9 cellular contexts compared by ENCODE assay signal in the genomic region with DNA sequence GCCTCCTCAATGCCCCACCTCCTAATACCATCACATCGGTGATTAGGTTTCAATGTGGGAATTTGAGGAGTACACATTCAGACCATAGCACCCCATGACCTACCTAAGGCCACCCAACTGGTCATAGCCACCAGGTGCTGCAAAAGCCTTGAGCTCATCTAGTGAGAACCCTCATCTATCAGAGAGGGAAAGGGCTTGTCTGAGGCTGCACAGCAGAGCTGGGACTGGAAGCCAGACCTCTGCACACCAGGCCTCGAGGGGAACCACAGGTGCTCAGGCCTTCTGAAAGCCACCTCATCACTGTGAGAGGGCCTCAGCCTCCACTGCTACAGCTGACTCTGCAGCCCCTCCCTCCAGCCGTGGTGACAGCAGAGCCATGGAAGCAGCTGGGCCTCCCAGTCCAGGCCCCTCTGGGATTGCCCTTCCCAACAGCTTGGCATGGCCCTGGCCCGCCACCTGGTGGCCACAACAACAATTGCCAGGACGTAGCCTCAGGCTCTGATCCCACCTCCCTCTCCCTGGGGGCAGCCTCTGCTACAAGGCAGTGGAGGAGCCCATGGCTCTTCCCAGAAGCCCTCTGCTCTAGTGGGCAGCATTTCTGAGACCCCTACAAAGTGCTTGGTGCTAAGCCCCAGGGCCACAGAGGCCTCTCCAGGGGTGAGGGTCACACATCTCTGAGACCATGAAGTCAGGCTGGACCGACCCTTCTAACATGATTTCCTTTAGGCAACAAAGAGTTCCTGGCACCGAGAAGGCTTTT. TPM values are rescaled to one million over a fixed set of nuclear protein-coding genes. Genes with fewer than 3 reads are reported as not detected.
A peak's percentile ranks its signal among the peaks of the same experiment; 100 is the strongest.
DNase-seq lines count a peak whose midpoint lies in the region; ATAC-seq and TF ChIP-seq lines count a peak whose summit lies in the region.
"Had no signal": no experiment of that assay in that cellular context is flagged by ENCODE, and none has a peak within 500 bp of the region (broad histone marks: within the 10 kb centered on the region; RNA-seq: fewer than 3 reads in every experiment).

No MANE protein-coding gene starts in this region.

- no peak overlapping the region for H3K27ac Mint-ChIP-seq in natural killer cell treated with Interleukin-12 subunit alpha and Interleukin-12 subunit beta and Interleukin-15 and Interleukin-18, amount 100 ng/mL, for 72 hours
- H3K27ac Mint-ChIP-seq: activated naive CD4-positive, alpha-beta T cell treated with anti-CD3 and anti-CD28 coated beads, Interleukin-2, amount 50 U/mL, for 24 hours had no signal

- TF ChIP-seq CTCF in DOHH2 (IDR thresholded peaks at IDR 0.05; ENCODE audit: low read depth, low read length, poor library complexity, severe bottlenecking): peak; percentile 93

- no peaks in the 10 kb centered on the region for H3F3A ChIP-seq in DOHH2 (ENCODE audit: control insufficient read depth, insufficient read depth)

- DNase-seq in HT-29 (ENCODE audit: low spot score): peak; percentile 76
- peak; percentile 92 for DNase-seq in NT2/D1 (ENCODE audit: low read depth, low spot score)
- DNase-seq in activated T-cell treated with anti-CD3 and anti-CD28 coated beads for 4 hours: peak; percentile 48
- peak; percentile 76 for DNase-seq in natural killer cell treated with Interleukin-12 subunit alpha and Interleukin-12 subunit beta and Interleukin-15 and Interleukin-18, amount 100 ng/mL, for 72 hours (ENCODE audit: low spot score)
- peak; percentile 68 for DNase-seq in stimulated activated naive CD8-positive, alpha-beta T cell treated with anti-CD3 and anti-CD28 coated beads, Interleukin-15, Interleukin-2, amounts not matched to agents 100 U/mL and 50 U/mL, for 24 hours

- no peak overlapping the region for H3K4me3 Mint-ChIP-seq in natural killer cell treated with Interleukin-12 subunit alpha and Interleukin-12 subunit beta and Interleukin-15 and Interleukin-18, amount 100 ng/mL, for 72 hours
- H3K4me3 Mint-ChIP-seq: activated naive CD4-positive, alpha-beta T cell treated with anti-CD3 and anti-CD28 coated beads, Interleukin-2, amount 50 U/mL, for 24 hours had no signal

- H3K36me3 ChIP-seq in DOHH2 (ENCODE audit: control insufficient read depth, low read length) (no peaks in the 10 kb centered on the region), NT2/D1 (ENCODE audit: insufficient read depth, insufficient read length, low read length) (no peaks in the 10 kb centered on the region)

- H4K20me1 ChIP-seq in DOHH2 (ENCODE audit: control insufficient read depth, insufficient read depth, low read depth, low read length): 0 out of 2 replicates have a peak, but pooled peaks cover 3% of the 10 kb centered on the region

- H3K9me2 ChIP-seq in DOHH2 (replicated peaks; ENCODE audit: control insufficient read depth, low read length): no peaks in the 10 kb centered on the region

- H3K79me2 ChIP-seq in DOHH2 (ENCODE audit: control insufficient read depth, low read length): no peaks in the 10 kb centered on the region

- H3K4me2 ChIP-seq in DOHH2 (ENCODE audit: low read length): no peak overlapping the region

- H3K36me3 Mint-ChIP-seq in natural killer cell treated with Interleukin-12 subunit alpha and Interleukin-12 subunit beta and Interleukin-15 and Interleukin-18, amount 100 ng/mL, for 72 hours: no peaks in the 10 kb centered on the region
- H3K36me3 Mint-ChIP-seq: activated naive CD4-positive, alpha-beta T cell treated with anti-CD3 and anti-CD28 coated beads, Interleukin-2, amount 50 U/mL, for 24 hours had no signal

- H3K4me3 ChIP-seq in DOHH2 (ENCODE audit: low read length): no peak overlapping the region
- no peak overlapping the region for H3K4me3 ChIP-seq in NT2/D1 (ENCODE audit: insufficient read length, low read depth)

- H3K27me3 ChIP-seq in DOHH2 (ENCODE audit: control insufficient read depth, low read length) (peaks cover 9% of the 10 kb centered on the region; the same call in 1 of the 2 replicates), NT2/D1 (ENCODE audit: insufficient read depth, insufficient read length) (peaks cover 27% of the 10 kb centered on the region)

- H3K9ac ChIP-seq in NT2/D1 (ENCODE audit: insufficient read length, low read depth): no peak overlapping the region

- no peaks in the 10 kb centered on the region for H3K9me3 ChIP-seq in DOHH2 (ENCODE audit: control insufficient read depth, insufficient read depth, low read length)
- H3K9me3 ChIP-seq in NT2/D1 (ENCODE audit: insufficient read depth, low read length): no peaks in the 10 kb centered on the region

- H3K9me3 Mint-ChIP-seq in natural killer cell treated with Interleukin-12 subunit alpha and Interleukin-12 subunit beta and Interleukin-15 and Interleukin-18, amount 100 ng/mL, for 72 hours: no peaks in the 10 kb centered on the region
- H3K9me3 Mint-ChIP-seq: activated naive CD4-positive, alpha-beta T cell treated with anti-CD3 and anti-CD28 coated beads, Interleukin-2, amount 50 U/mL, for 24 hours had no signal

- peaks cover 15% of the 10 kb centered on the region for H3K4me1 ChIP-seq in DOHH2 (ENCODE audit: control insufficient read depth, low read length)
- H3K4me1 ChIP-seq in NT2/D1 (ENCODE audit: insufficient read depth, insufficient read length): peaks cover 16% of the 10 kb centered on the region

- peaks cover 17 to 23% of the 10 kb centered on the region in 2 donors for H3K4me1 Mint-ChIP-seq in natural killer cell treated with Interleukin-12 subunit alpha and Interleukin-12 subunit beta and Interleukin-15 and Interleukin-18, amount 100 ng/mL, for 72 hours (ENCODE audit: low read depth in 2 of 2)

- H3K27ac ChIP-seq in DOHH2 (ENCODE audit: low read depth, low read length): no peak overlapping the region

- peak; percentile 54 for ATAC-seq in esophagus mucosa
- peak in 1 of 2 donors; percentile 56 for ATAC-seq in natural killer cell treated with Interleukin-12 subunit alpha and Interleukin-12 subunit beta and Interleukin-15 and Interleukin-18, amount 100 ng/mL, for 72 hours
- ATAC-seq in stimulated activated naive CD8-positive, alpha-beta T cell treated with anti-CD3 and anti-CD28 coated beads, Interleukin-15, Interleukin-2, amounts not matched to agents 100 U/mL and 50 U/mL, for 24 hours: peak; percentile 30
- no peak for ATAC-seq in HG03280 (IDR thresholded peaks at IDR 0.05; ENCODE audit: unreplicated experiment)

- H3K27me3 Mint-ChIP-seq in natural killer cell treated with Interleukin-12 subunit alpha and Interleukin-12 subunit beta and Interleukin-15 and Interleukin-18, amount 100 ng/mL, for 72 hours: peaks cover 7 to 19% of the 10 kb centered on the region in 2 donors
- H3K27me3 Mint-ChIP-seq: activated naive CD4-positive, alpha-beta T cell treated with anti-CD3 and anti-CD28 coated beads, Interleukin-2, amount 50 U/mL, for 24 hours had no signal

RNA-seq across cellular contexts. Expression of a gene that starts 41.0 kb away (rescaled TPM):
- 2.0 and 3.7 TPM in 2 replicates for total RNA-seq in HT-29 (2014; rRNA removed; shearing (Covaris generic))
- total RNA-seq in esophagus mucosa: 5.7 TPM
- 1 to 10 TPM; 3.5 to 6.6 TPM for total RNA-seq in natural killer cell treated with Interleukin-12 subunit alpha and Interleukin-12 subunit beta and Interleukin-15 and Interleukin-18, amount 100 ng/mL, for 72 hours
